In the genomic region with DNA sequence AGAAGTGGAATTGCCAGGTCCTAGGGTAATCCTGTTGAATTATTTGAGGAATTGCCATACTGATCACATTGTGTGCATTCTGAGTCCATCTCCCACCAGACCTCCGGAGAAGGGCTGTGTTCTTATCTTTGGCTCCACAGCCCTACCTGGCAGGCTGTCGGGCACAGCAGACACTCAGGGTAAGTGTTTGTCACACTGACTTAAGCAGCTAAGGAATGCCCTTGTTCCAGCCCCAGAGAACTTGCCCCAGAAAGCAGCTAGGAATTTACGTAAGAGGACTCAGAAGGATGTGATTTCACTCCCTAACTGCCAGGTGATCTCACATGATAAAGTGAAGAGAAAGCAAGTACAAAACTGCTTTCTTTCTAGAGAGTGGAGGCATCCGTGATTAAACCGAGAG, we compare ENCODE assay signal across 2 cellular contexts.
A peak's percentile ranks its signal among the peaks of the same experiment; 100 is the strongest.
TF ChIP-seq lines count a peak whose summit lies in the region.

No MANE protein-coding gene starts in this region.

TF ChIP-seq in GM23338, 12 proteins besides CTCF, POLR2A, EP300 and RAD21:
- TF ChIP-seq POLR2AphosphoS5 (IDR thresholded peaks at IDR 0.05; ENCODE audit: low read depth), result peak; percentile 30; the same call in 1 of the 2 replicates
- no peak for TF ChIP-seq JUNB (IDR thresholded peaks at IDR 0.05; ENCODE audit: unreplicated experiment)

TF ChIP-seq in H1, 55 proteins besides CTCF, POLR2A, EP300 and RAD21:
- TF ChIP-seq BCL11A (IDR thresholded peaks at IDR 0.05; ENCODE audit: low read depth in 2 of 2, low read length in 2 of 2) (no peak), SUZ12 (IDR thresholded peaks at IDR 0.05; ENCODE audit: low read length) (no peak), TAF7 (optimal IDR thresholded peaks at IDR 0.05; ENCODE audit: borderline replicate concordance, low read depth, low read length) (no peak), POLR2AphosphoS5 (IDR thresholded peaks at IDR 0.05; ENCODE audit: low read depth, low read length) (peak; percentile 4; the same call in 1 of the 2 replicates)
- TF ChIP-seq, protein P1, sequence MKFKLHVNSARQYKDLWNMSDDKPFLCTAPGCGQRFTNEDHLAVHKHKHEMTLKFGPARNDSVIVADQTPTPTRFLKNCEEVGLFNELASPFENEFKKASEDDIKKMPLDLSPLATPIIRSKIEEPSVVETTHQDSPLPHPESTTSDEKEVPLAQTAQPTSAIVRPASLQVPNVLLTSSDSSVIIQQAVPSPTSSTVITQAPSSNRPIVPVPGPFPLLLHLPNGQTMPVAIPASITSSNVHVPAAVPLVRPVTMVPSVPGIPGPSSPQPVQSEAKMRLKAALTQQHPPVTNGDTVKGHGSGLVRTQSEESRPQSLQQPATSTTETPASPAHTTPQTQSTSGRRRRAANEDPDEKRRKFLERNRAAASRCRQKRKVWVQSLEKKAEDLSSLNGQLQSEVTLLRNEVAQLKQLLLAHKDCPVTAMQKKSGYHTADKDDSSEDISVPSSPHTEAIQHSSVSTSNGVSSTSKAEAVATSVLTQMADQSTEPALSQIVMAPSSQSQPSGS (IDR thresholded peaks at IDR 0.05; ENCODE audit: low read length), result no peak
